In genomic region chr5:134503937-134504437, GRCh38 we compare ENCODE assay signal across 9 cellular contexts. TPM values are rescaled to one million over a fixed set of nuclear protein-coding genes. Genes with fewer than 3 reads are reported as not detected.
DNase-seq lines count a peak whose midpoint lies in the region; ATAC-seq, FAIRE-seq and TF ChIP-seq lines count a peak whose summit lies in the region.
"Had no signal": no experiment of that assay in that cellular context is flagged by ENCODE, and none has a peak within 500 bp of the region (broad histone marks: within the 10 kb centered on the region; RNA-seq: fewer than 3 reads in every experiment).

No MANE protein-coding gene starts in this region.

- H2AFZ ChIP-seq in K562 (ENCODE audit: low read depth, low read length), result peak overlapping the region; percentile 91

- no peak for TF ChIP-seq EP300 in A549 (IDR thresholded peaks at IDR 0.05)
- TF ChIP-seq EP300 in K562 (IDR thresholded peaks at IDR 0.05; ENCODE audit: low read length), result no peak
- TF ChIP-seq EP300 in ovary (IDR thresholded peaks at IDR 0.05), result no peak

- CTCF ChIA-PET in A549 (lab: Yijun Ruan, JAX) (interaction anchor here (0.6 to 4.2 kb wide), 4 partner anchors 10 to 93 kb away, joined by 3 to 24 read pairs (median 4); partner anchors contain the start of gene CDKN2AIPNL), K562 (lab: Yijun Ruan, JAX; ENCODE audit: low intra/inter-chr PET ratio) (no interaction called here)

- H3K4me2 ChIP-seq in A549 (peak overlapping the region; percentile 58), K562 (ENCODE audit: insufficient read depth, low read length) (no peak overlapping the region)

- ATAC-seq in A549 (no peak), HG03354 (IDR thresholded peaks at IDR 0.05; ENCODE audit: poor library complexity, severe bottlenecking, unreplicated experiment) (peak; percentile 3), K562 (no peak), GM21447 (IDR thresholded peaks at IDR 0.05; ENCODE audit: unreplicated experiment) (no peak)
- ATAC-seq: left colon had no signal

- H3K79me2 ChIP-seq in K562 (ENCODE audit: control insufficient read depth, insufficient read depth, low read length), result no peaks in the 10 kb centered on the region

- H3K9me1 ChIP-seq in K562 (ENCODE audit: control insufficient read depth, insufficient read depth, low read length), result no peaks in the 10 kb centered on the region

- H3K36me3 ChIP-seq in K562 (ENCODE audit: control insufficient read depth, insufficient read depth, low read length) (no peaks in the 10 kb centered on the region), mesodermal cell (ENCODE audit: control insufficient read depth, insufficient read depth, low read length) (no peaks in the 10 kb centered on the region), ovary (no peaks in the 10 kb centered on the region)

- peaks cover 66% of the 10 kb centered on the region for H3K4me1 ChIP-seq in A549
- peaks cover 22 to 37% of the 10 kb centered on the region in 2 experiments for H3K4me1 ChIP-seq in K562 (replicated peaks in 1 of 2; ENCODE audit: control insufficient read depth in 2 of 2, insufficient read depth in 2 of 2, low read length in 2 of 2)
- peaks cover 51% of the 10 kb centered on the region for H3K4me1 ChIP-seq in mesodermal cell (ENCODE audit: control insufficient read depth, insufficient read depth, low read length, poor library complexity, severe bottlenecking)
- peaks cover 5% of the 10 kb centered on the region for H3K4me1 ChIP-seq in ovary (ENCODE audit: insufficient read depth)

- POLR2A ChIA-PET in A549 (lab: Yijun Ruan, JAX) (interaction anchor here (0.6 to 2.5 kb wide), 9 partner anchors 19 to 156 kb away, joined by 3 to 41 read pairs (median 5); partner anchors contain the start of genes CDKN2AIPNL, JADE2 and UBE2B), K562 (lab: Yijun Ruan, JAX) (interaction anchor here (1.3 kb wide), 2 partner anchors 10 to 37 kb away, joined by 4 read pairs; no protein-coding TSS in a partner anchor)

- no peak overlapping the region for H3K4me3 ChIP-seq in A549
- no peak overlapping the region for H3K4me3 ChIP-seq in K562
- no peak overlapping the region for H3K4me3 ChIP-seq in mesodermal cell (ENCODE audit: extremely low read depth, insufficient read depth, low read length, poor library complexity, severe bottlenecking)
- H3K4me3 ChIP-seq in ovary, result no peak overlapping the region

- no peak for TF ChIP-seq CTCF in A549 (IDR thresholded peaks at IDR 0.05)
- TF ChIP-seq CTCF in K562 (IDR thresholded peaks at IDR 0.05 in 2 of 3, conservative IDR thresholded peaks at IDR 0.05 in 1 of 3; ENCODE audit: insufficient read depth in 2 of 3, low read depth in 1 of 3, low read length in 3 of 3), result no peak
- no peak for TF ChIP-seq CTCF in ovary (IDR thresholded peaks at IDR 0.05)

- H3K9me3 ChIP-seq in A549 (no peaks in the 10 kb centered on the region), K562 (replicated peaks; ENCODE audit: control insufficient read depth, insufficient read depth, low read depth, low read length) (no peaks in the 10 kb centered on the region), mesodermal cell (ENCODE audit: control insufficient read depth, low read length) (no peaks in the 10 kb centered on the region), ovary (no peaks in the 10 kb centered on the region)

- H4K20me1 ChIP-seq in K562 (replicated peaks; ENCODE audit: control insufficient read depth, insufficient read depth, low read length), result no peaks in the 10 kb centered on the region

- 81% methylated on average over 3 of the region's 3 CpGs for WGBS in A549 (ENCODE audit: missing lambda C conversion rate)
- 41% methylated on average over 3 of the region's 3 CpGs for WGBS in K562 (ENCODE audit: insufficient coverage, low coverage, missing lambda C conversion rate)
- WGBS in mesodermal cell (ENCODE audit: insufficient coverage in 2 of 2), 2 experiments, result no CpG with 5 or more reads among the region's 3 CpGs
- WGBS in ovary, 3 donors, result 77 to 87% (median 79%) methylated on average over 3 of the region's 3 CpGs

- DNase-seq in A549 (ENCODE audit: low read depth in 1 of 2, low spot score in 1 of 2) (no peak), K562 (ENCODE audit: extremely low read depth in 1 of 4, low spot score in 3 of 4) (no peak), ovary (no peak), pons (ENCODE audit: low spot score) (no peak)
- no peak for DNase-seq in activated CD8-positive, alpha-beta memory T cell treated with anti-CD3 and anti-CD28 coated beads for 24 hours

- H3K9ac ChIP-seq in K562 (ENCODE audit: insufficient read depth in 1 of 2, low read depth in 2 of 2, low read length in 2 of 2), result no peak overlapping the region

- H3K27me3 ChIP-seq in K562 (ENCODE audit: control insufficient read depth in 2 of 2, insufficient read depth in 2 of 2, low read length in 2 of 2) (no peaks in the 10 kb centered on the region), ovary (no peaks in the 10 kb centered on the region)

- no peak for TF ChIP-seq POLR2A in A549 (IDR thresholded peaks at IDR 0.05; ENCODE audit: low read length)
- no peak for TF ChIP-seq POLR2A in K562 (conservative IDR thresholded peaks at IDR 0.05)
- TF ChIP-seq POLR2A in ovary (IDR thresholded peaks at IDR 0.05), result no peak

- TF ChIP-seq RAD21 in A549 (conservative IDR thresholded peaks at IDR 0.05 in 1 of 2, IDR thresholded peaks at IDR 0.05 in 1 of 2), result no peak
- TF ChIP-seq RAD21 in K562 (CRISPR knock-in tag; conservative IDR thresholded peaks at IDR 0.05 in 1 of 2, IDR thresholded peaks at IDR 0.05 in 1 of 2), result no peak

- peak overlapping the region; percentile 93 to 94 for H3K27ac ChIP-seq in A549
- peak overlapping the region; percentile 73; the same call in 2 of the 3 replicates for H3K27ac ChIP-seq in K562 (ENCODE audit: extremely low read depth, low read depth, low read length)
- H3K27ac ChIP-seq in mesodermal cell (ENCODE audit: low read depth, low read length, severe bottlenecking), result peak overlapping the region; percentile 94
- H3K27ac ChIP-seq in ovary, result peak overlapping the region in 1 of 2 donors; percentile 20

- no peak for FAIRE-seq in A549 (lab: Jason Lieb, UNC)
- FAIRE-seq in K562 (lab: Jason Lieb, UNC), result no peak

- in situ Hi-C loops in K562 (cut with MboI), result no loop called here

- no TSS peak for BruUV-seq in K562 (replicated peaks; lab: Mats Ljungman, UMichigan)

- intact Hi-C loops in K562 (cut with micrococcal nuclease), result no loop called here
- intact Hi-C loops in ovary (cut with DNase I), result no loop called here

TF ChIP-seq in A549, 52 proteins besides CTCF, POLR2A, EP300 and RAD21 (continues in another document):
- TF ChIP-seq KDM5A (IDR thresholded peaks at IDR 0.05), result no peak
- TF ChIP-seq, protein P1, sequence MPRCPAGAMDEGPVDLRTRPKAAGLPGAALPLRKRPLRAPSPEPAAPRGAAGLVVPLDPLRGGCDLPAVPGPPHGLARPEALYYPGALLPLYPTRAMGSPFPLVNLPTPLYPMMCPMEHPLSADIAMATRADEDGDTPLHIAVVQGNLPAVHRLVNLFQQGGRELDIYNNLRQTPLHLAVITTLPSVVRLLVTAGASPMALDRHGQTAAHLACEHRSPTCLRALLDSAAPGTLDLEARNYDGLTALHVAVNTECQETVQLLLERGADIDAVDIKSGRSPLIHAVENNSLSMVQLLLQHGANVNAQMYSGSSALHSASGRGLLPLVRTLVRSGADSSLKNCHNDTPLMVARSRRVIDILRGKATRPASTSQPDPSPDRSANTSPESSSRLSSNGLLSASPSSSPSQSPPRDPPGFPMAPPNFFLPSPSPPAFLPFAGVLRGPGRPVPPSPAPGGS (IDR thresholded peaks at IDR 0.05), result no peak

TF ChIP-seq in K562, 482 proteins besides CTCF, POLR2A, EP300 and RAD21:
- TF ChIP-seq ZNF175 (CRISPR knock-in tag; IDR thresholded peaks at IDR 0.05; ENCODE audit: low read depth) (0 out of 2 replicates have a peak, but pooled peaks have one; percentile 1), BCOR (IDR thresholded peaks at IDR 0.05) (0 out of 2 replicates have a peak, but pooled peaks have one; percentile 34), TAF7 (tag; IDR thresholded peaks at IDR 0.05) (no peak), SMARCA5 (IDR thresholded peaks at IDR 0.05) (no peak), ZNF408 (CRISPR knock-in tag; IDR thresholded peaks at IDR 0.05; ENCODE audit: low read depth) (no peak), ZNF696 (CRISPR knock-in tag; conservative IDR thresholded peaks at IDR 0.05) (no peak), ZNF589 (CRISPR knock-in tag; IDR thresholded peaks at IDR 0.05; ENCODE audit: low read depth) (0 out of 2 replicates have a peak, but pooled peaks have one; percentile 2)

RNA-seq across cellular contexts. Expression of gene JADE2, which starts 21.5 kb away (rescaled TPM):
- polyA plus RNA-seq in A549 (2011; rRNA removed) (21.7 and 24.0 TPM in 2 replicates), A549 (2017; fragmentation: RNase III; extraction: RNeasy Plus Mini Kit Qiagen cat#74134 plus additional on column Dnase treatment) (23.7 to 27.1 TPM (median 27.0 TPM) in 3 replicates), K562 (2011; rRNA removed) (8.8 and 9.4 TPM in 2 replicates), K562 (2014; fragmentation: Illumina TruSeq; extraction: Trizol) (9.1 and 10.9 TPM in 2 replicates), K562 (2014; fragmentation: Nextera tagmentation; extraction: Ambion mirVana) (under 1 TPM; 0.50 to 0.55 TPM), K562 (2014; rRNA removed) (6.0 and 10.8 TPM in 2 replicates), ovary (10 to 100 TPM; 23.2 to 28.1 TPM)
- 21.2 and 29.1 TPM in 2 replicates for polyA plus RNA-seq in A549 (2012; cell fraction: cytosol; rRNA removed)
- polyA plus RNA-seq in A549 (2012; cell fraction: nucleus; rRNA removed), result 30.8 and 36.0 TPM in 2 replicates
- polyA minus RNA-seq in A549 (2011; rRNA and poly(A)+ RNA removed), result 48.2 and 50.5 TPM in 2 replicates
- 12.7 and 26.6 TPM in 2 replicates for total RNA-seq in K562 (2011; cell fraction: chromatin; rRNA removed; ENCODE audit: low replicate concordance)
- 12.9 and 14.5 TPM in 2 replicates for total RNA-seq in K562 (2011; cell fraction: nucleolus; rRNA removed)
- total RNA-seq in K562 (2011; cell fraction: nucleoplasm; rRNA removed), result 7.6 and 9.2 TPM in 2 replicates
- total RNA-seq in K562 (2014; rRNA removed) (14.5 and 22.8 TPM in 2 replicates), K562 (2014; rRNA removed; fragmentation: Illumina TruSeq; extraction: Trizol) (6.9 and 8.3 TPM in 2 replicates), K562 (2015; rRNA removed; fragmentation: Illumina TruSeq; extraction: Trizol) (13.7 and 14.1 TPM in 2 replicates), K562 (2021) (22.2 and 23.3 TPM in 2 replicates), ovary (10 to 100 TPM; 31.4 to 82.9 (median 74.9) TPM)
- 7.8 and 14.9 TPM in 2 replicates for polyA plus RNA-seq in K562 (2011; cell fraction: cytosol; rRNA removed)
- 10.6 and 18.6 TPM in 2 replicates for polyA plus RNA-seq in K562 (2011; cell fraction: nucleus; rRNA removed)
- 9.5 and 15.4 TPM in 2 replicates for polyA plus RNA-seq in K562 (2012)
- polyA minus RNA-seq in K562 (2011; rRNA and poly(A)+ RNA removed), result 11.5 and 14.4 TPM in 2 replicates
- polyA minus RNA-seq in K562 (2011; cell fraction: cytosol; rRNA and poly(A)+ RNA removed), result 13.0 and 13.2 TPM in 2 replicates
- 9.4 TPM in 2 replicates for polyA minus RNA-seq in K562 (2011; cell fraction: nucleus; rRNA and poly(A)+ RNA removed)
- polyA plus RNA-seq in mesodermal cell (2013, experiment 1 of 2), result 10.9 TPM
- polyA plus RNA-seq in mesodermal cell (2013, experiment 2 of 2), result 11.9 TPM
